In the genomic region with DNA sequence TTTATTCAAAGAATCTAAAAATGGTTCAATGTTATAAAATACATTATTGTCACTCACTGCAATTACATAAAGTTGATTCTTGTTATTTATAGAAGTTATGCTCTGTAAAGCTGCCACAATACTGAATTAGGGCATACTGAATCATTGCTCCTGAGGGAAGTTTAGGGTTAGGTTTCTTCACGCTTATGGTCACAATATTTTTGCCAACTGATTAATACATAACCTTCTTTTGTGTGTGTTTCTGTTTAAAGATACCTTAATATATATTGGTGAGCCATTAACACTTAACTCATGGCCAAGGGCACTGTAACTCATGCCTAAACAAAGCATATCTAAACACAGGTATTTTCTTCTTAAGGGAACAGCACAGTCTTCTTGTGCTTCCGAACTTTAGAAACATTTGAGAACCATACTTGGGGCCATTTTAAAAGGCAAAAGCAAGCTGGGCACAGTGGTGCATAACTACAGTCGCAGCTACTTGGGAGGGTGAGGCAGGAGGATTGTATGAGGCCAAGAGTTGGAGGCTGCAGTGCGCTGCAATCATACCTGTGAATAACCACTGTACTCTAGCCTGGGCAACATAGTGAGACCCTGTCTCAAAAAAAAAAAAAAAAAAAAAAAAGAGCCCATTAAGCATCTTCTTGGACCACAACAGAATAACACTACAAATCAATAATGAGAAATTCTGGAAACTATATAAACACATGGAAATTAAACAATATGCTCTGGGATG, we compare ENCODE assay signal across 16 cellular contexts. TPM values are rescaled to one million over a fixed set of nuclear protein-coding genes. Genes with fewer than 3 reads are reported as not detected.
DNase-seq lines count a peak whose midpoint lies in the region; ATAC-seq and TF ChIP-seq lines count a peak whose summit lies in the region.
"Had no signal": no experiment of that assay in that cellular context is flagged by ENCODE, and none has a peak within 500 bp of the region (broad histone marks: within the 10 kb centered on the region; RNA-seq: fewer than 3 reads in every experiment).

No MANE protein-coding gene starts in this region.

- no peaks in the 10 kb centered on the region for H3K27me3 Mint-ChIP-seq in WTC11 (ENCODE audit: low read depth)
- no peaks in the 10 kb centered on the region for H3K27me3 Mint-ChIP-seq in effector memory CD8-positive, alpha-beta T cell

- H3K36me3 ChIP-seq in Karpas-422 (ENCODE audit: insufficient read depth, low read length) (peaks cover 34% of the 10 kb centered on the region), gastroesophageal sphincter (peaks cover 0 to 27% of the 10 kb centered on the region in 2 donors)
- H3K36me3 ChIP-seq: BE2C had no signal

- H3K4me1 ChIP-seq in Karpas-422 (ENCODE audit: low read length), result peaks cover 30% of the 10 kb centered on the region
- peaks cover 0 to 49% (median 0%) of the 10 kb centered on the region in 3 donors for H3K4me1 ChIP-seq in gastroesophageal sphincter
- H3K4me1 ChIP-seq: A549, BE2C had no signal

- 65 to 73% methylated on average over 4 of the region's 4 CpGs for WGBS in gastroesophageal sphincter (ENCODE audit: low coverage in 1 of 2), 2 donors

- H4K20me1 ChIP-seq in Karpas-422 (ENCODE audit: insufficient read depth, low read depth, low read length), result no peaks in the 10 kb centered on the region

- peaks cover 12% of the 10 kb centered on the region for H3K4me1 Mint-ChIP-seq in WTC11
- H3K4me1 Mint-ChIP-seq in effector memory CD8-positive, alpha-beta T cell (ENCODE audit: low read depth in 2 of 2), result peaks cover 26 to 52% of the 10 kb centered on the region in 2 donors
- H3K4me1 Mint-ChIP-seq: GM23338 had no signal

- no peaks in the 10 kb centered on the region for H3K9me2 ChIP-seq in Karpas-422 (replicated peaks; ENCODE audit: insufficient read depth, low read length)

- DNase-seq in Karpas-422, result no peak
- no peak for DNase-seq in WTC11 (ENCODE audit: low spot score)
- DNase-seq in renal cortical epithelial cell (ENCODE audit: low read depth), result peak; percentile 86
- no peak for DNase-seq in effector memory CD8-positive, alpha-beta T cell
- DNase-seq in islet precursor cell, result no peak
- DNase-seq: BE2C; CD8-positive, alpha-beta T cell; COR-L47; DND-41; GF-D8; H7 had no signal

- H3K9me3 ChIP-seq in Karpas-422 (ENCODE audit: low read length) (no peaks in the 10 kb centered on the region), gastroesophageal sphincter (peaks cover 0 to 10% (median 0%) of the 10 kb centered on the region in 3 donors)
- H3K9me3 ChIP-seq: A549, BE2C had no signal

- no peak for TF ChIP-seq CTCF in WTC11 (IDR thresholded peaks at IDR 0.05)
- TF ChIP-seq CTCF in gastroesophageal sphincter (IDR thresholded peaks at IDR 0.05), result no peak

- no peak overlapping the region for H2AFZ ChIP-seq in Karpas-422 (ENCODE audit: low read length)
- H2AFZ ChIP-seq: GM23338 had no signal

- TF ChIP-seq POLR2A in gastroesophageal sphincter (IDR thresholded peaks at IDR 0.05), result no peak

- peaks cover 97% of the 10 kb centered on the region for H3K79me2 ChIP-seq in Karpas-422 (ENCODE audit: low read length)

- H3K36me3 Mint-ChIP-seq in WTC11, result peaks cover 40% of the 10 kb centered on the region
- H3K36me3 Mint-ChIP-seq in effector memory CD8-positive, alpha-beta T cell (ENCODE audit: insufficient read depth), result peaks cover 24% of the 10 kb centered on the region

- CTCF ChIA-PET in WTC11 (lab: Charles Lee), result interaction anchor here (1.2 kb wide), 1 partner anchor 408 kb away, joined by 3 read pairs; no protein-coding TSS in a partner anchor

- no peak overlapping the region for H3K4me3 ChIP-seq in Karpas-422 (ENCODE audit: low read length)
- no peak overlapping the region for H3K4me3 ChIP-seq in gastroesophageal sphincter
- H3K4me3 ChIP-seq: A549, GM23338 had no signal

- peaks cover 8% of the 10 kb centered on the region for H3K9me3 Mint-ChIP-seq in WTC11
- no peaks in the 10 kb centered on the region for H3K9me3 Mint-ChIP-seq in effector memory CD8-positive, alpha-beta T cell
- H3K9me3 Mint-ChIP-seq: GM23338 had no signal

- peak overlapping the region; percentile 22 for H3K4me2 ChIP-seq in Karpas-422 (ENCODE audit: low read depth, low read length, poor library complexity, severe bottlenecking)
- H3K4me2 ChIP-seq: A549, GM23338 had no signal

- H3K27me3 ChIP-seq in Karpas-422 (ENCODE audit: low read length) (no peaks in the 10 kb centered on the region), gastroesophageal sphincter (no peaks in the 10 kb centered on the region)
- H3K27me3 ChIP-seq: BE2C had no signal

- TF ChIP-seq EP300 in gastroesophageal sphincter (IDR thresholded peaks at IDR 0.05), result no peak

- no peak overlapping the region for H3K9ac ChIP-seq in Karpas-422 (ENCODE audit: low read length)

- no peak overlapping the region for H3K4me3 Mint-ChIP-seq in WTC11
- no peak overlapping the region for H3K4me3 Mint-ChIP-seq in effector memory CD8-positive, alpha-beta T cell
- H3K4me3 Mint-ChIP-seq: CD14-positive monocyte; CD8-positive, alpha-beta T cell; GM23338 had no signal

- H3K27ac ChIP-seq in Karpas-422 (ENCODE audit: low read length), result peak overlapping the region; percentile 66
- peak overlapping the region; percentile 47 to 59 (median 54) for H3K27ac ChIP-seq in gastroesophageal sphincter
- H3K27ac ChIP-seq: A549 had no signal

- ATAC-seq in WTC11 (no peak), gastroesophageal sphincter (no peak), GM18520 (IDR thresholded peaks at IDR 0.05; ENCODE audit: unreplicated experiment) (no peak)
- no peak for ATAC-seq in effector memory CD8-positive, alpha-beta T cell (replicated peaks)
- ATAC-seq: A549; CD8-positive, alpha-beta T cell; GM23338 had no signal

- POLR2A ChIA-PET in WTC11 (lab: Charles Lee), result no interaction called here

- no peak overlapping the region for H3K27ac Mint-ChIP-seq in WTC11
- H3K27ac Mint-ChIP-seq in effector memory CD8-positive, alpha-beta T cell, result no peak overlapping the region
- H3K27ac Mint-ChIP-seq: CD14-positive monocyte; CD8-positive, alpha-beta T cell; GM23338 had no signal

TF ChIP-seq in WTC11, 78 proteins besides CTCF, POLR2A, EP300 and RAD21:
- TF ChIP-seq ZNF121 (CRISPR knock-in tag; IDR thresholded peaks at IDR 0.05), result peak; percentile 53; the same call in 1 of the 2 replicates
- TF ChIP-seq, protein P1, sequence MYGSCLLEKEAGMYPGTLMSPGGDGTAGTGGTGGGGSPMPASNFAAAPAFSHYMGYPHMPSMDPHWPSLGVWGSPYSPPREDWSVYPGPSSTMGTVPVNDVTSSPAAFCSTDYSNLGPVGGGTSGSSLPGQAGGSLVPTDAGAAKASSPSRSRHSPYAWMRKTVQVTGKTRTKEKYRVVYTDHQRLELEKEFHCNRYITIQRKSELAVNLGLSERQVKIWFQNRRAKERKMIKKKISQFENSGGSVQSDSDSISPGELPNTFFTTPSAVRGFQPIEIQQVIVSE (CRISPR knock-in tag; IDR thresholded peaks at IDR 0.05; ENCODE audit: borderline replicate concordance), result no peak
- TF ChIP-seq CBFB (CRISPR knock-in tag; IDR thresholded peaks at IDR 0.05; ENCODE audit: low read depth), result no peak

RNA-seq across cellular contexts. Expression of a gene that starts 15.6 kb away (rescaled TPM):
- 131 and 185 TPM in 2 replicates for total RNA-seq in Karpas-422 (2014; rRNA removed; shearing (Covaris generic); ENCODE audit: low replicate concordance)
- 80.9 to 95.5 TPM (median 91.7 TPM) in 3 replicates for total RNA-seq in WTC11 (2021)
- total RNA-seq in gastroesophageal sphincter, result 100 to 1,000 TPM; 115 to 176 (median 156) TPM
- total RNA-seq in renal cortical epithelial cell, result 159 and 174 TPM in 2 replicates
